ENCODE assay signal across 8 cellular contexts in the genomic region with DNA sequence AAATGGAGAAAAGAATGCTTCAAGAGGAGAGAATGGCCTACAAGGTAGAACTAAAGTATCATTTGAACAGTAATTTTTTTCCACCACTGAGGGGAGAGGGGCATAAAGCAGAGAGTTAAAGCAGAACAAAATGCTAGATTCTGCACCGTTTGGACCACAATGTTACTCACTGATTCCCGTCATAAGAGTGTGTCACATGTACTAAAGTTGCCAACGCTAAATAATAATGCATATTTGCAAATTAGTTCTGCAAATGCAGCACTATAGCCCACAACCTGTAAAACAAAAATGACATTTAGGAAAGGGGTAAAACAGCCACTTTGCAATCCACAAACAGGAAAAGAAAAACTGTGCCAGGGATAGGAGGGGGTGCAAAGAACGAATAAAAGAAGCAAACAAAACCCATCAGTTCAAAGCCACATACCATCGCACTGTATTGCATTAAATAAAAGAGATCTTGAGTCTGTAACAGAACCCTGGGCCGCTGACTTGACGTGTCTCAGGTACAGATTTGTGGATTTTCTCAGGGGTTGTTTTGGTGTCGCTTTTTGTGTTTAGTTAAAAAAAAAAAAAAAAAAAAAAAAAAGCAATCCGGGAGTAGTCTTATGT. TPM values are rescaled to one million over a fixed set of nuclear protein-coding genes. Genes with fewer than 3 reads are reported as not detected.
DNase-seq lines count a peak whose midpoint lies in the region; ATAC-seq and TF ChIP-seq lines count a peak whose summit lies in the region.

No MANE protein-coding gene starts in this region.

- no peaks in the 10 kb centered on the region for H3K9me3 Mint-ChIP-seq in activated T-cell treated with anti-CD3 and anti-CD28 coated beads, Interleukin-2, amount 50 U/mL, for 72 hours
- no peaks in the 10 kb centered on the region for H3K9me3 Mint-ChIP-seq in activated T-helper 1 cell treated with anti-CD3 and anti-CD28 coated beads, Interleukin-12 subunit alpha, Interleukin-12 subunit beta, Interleukin-2, Interleukin-4 antibody, amounts not matched to agents 30 ng/mL and 10 ng/mL and 1 ng/mL, durations not matched to agents 14 hours and 24 hours and 36 hours

- H3K27me3 Mint-ChIP-seq in activated T-cell treated with anti-CD3 and anti-CD28 coated beads, Interleukin-2, amount 50 U/mL, for 72 hours (ENCODE audit: low read depth) = peaks cover 63% of the 10 kb centered on the region
- H3K27me3 Mint-ChIP-seq in activated T-helper 1 cell treated with anti-CD3 and anti-CD28 coated beads, Interleukin-12 subunit alpha, Interleukin-12 subunit beta, Interleukin-2, Interleukin-4 antibody, amounts not matched to agents 30 ng/mL and 10 ng/mL and 1 ng/mL, durations not matched to agents 14 hours and 24 hours and 36 hours (ENCODE audit: insufficient read depth) = peaks cover 60% of the 10 kb centered on the region

- no peaks in the 10 kb centered on the region for H3K36me3 ChIP-seq in thoracic aorta

- no peak for ATAC-seq in activated T-cell treated with anti-CD3 and anti-CD28 coated beads, Interleukin-2, amount 50 U/mL, for 72 hours (replicated peaks in 1 of 2)
- ATAC-seq in thoracic aorta (ENCODE audit: insufficient number of reproducible peaks, low FRiP score, low read depth) (no peak), HG03342 (IDR thresholded peaks at IDR 0.05; ENCODE audit: unreplicated experiment) (no peak), HG02970 (IDR thresholded peaks at IDR 0.05; ENCODE audit: low FRiP score, unreplicated experiment) (no peak)

- H3K27me3 ChIP-seq in thoracic aorta (replicated peaks; ENCODE audit: insufficient read depth) = no peaks in the 10 kb centered on the region

- H3K4me3 Mint-ChIP-seq in activated T-cell treated with anti-CD3 and anti-CD28 coated beads, Interleukin-2, amount 50 U/mL, for 72 hours = peak overlapping the region; percentile 87
- peak overlapping the region; percentile 82 for H3K4me3 Mint-ChIP-seq in activated T-helper 1 cell treated with anti-CD3 and anti-CD28 coated beads, Interleukin-12 subunit alpha, Interleukin-12 subunit beta, Interleukin-2, Interleukin-4 antibody, amounts not matched to agents 30 ng/mL and 10 ng/mL and 1 ng/mL, durations not matched to agents 14 hours and 24 hours and 36 hours

- no peak for TF ChIP-seq CTCF in thoracic aorta (IDR thresholded peaks at IDR 0.05)

- H3K4me1 ChIP-seq in thoracic aorta (ENCODE audit: control insufficient read depth in 1 of 2, low read depth in 2 of 2) = peaks cover 19 to 58% of the 10 kb centered on the region in 2 donors

- H3K4me1 Mint-ChIP-seq in activated T-cell treated with anti-CD3 and anti-CD28 coated beads, Interleukin-2, amount 50 U/mL, for 72 hours (ENCODE audit: low read depth) = peaks cover 28% of the 10 kb centered on the region
- peaks cover 24% of the 10 kb centered on the region for H3K4me1 Mint-ChIP-seq in activated T-helper 1 cell treated with anti-CD3 and anti-CD28 coated beads, Interleukin-12 subunit alpha, Interleukin-12 subunit beta, Interleukin-2, Interleukin-4 antibody, amounts not matched to agents 30 ng/mL and 10 ng/mL and 1 ng/mL, durations not matched to agents 14 hours and 24 hours and 36 hours (ENCODE audit: low read depth)

- intact Hi-C loops in activated T-helper 1 cell treated with anti-CD3 and anti-CD28 coated beads, Interleukin-12 subunit alpha, Interleukin-12 subunit beta, Interleukin-2, Interleukin-4 antibody, amounts not matched to agents 30 ng/mL and 10 ng/mL and 1 ng/mL, durations not matched to agents 14 hours and 24 hours and 36 hours (cut with micrococcal nuclease) = loop anchor here (1.0 to 10.0 kb wide), 5 partner anchors 7 to 1231 kb away; partner anchors contain the start of genes CCDC171 and NFIB

- H3K4me3 ChIP-seq in thoracic aorta = peak overlapping the region; percentile 88

- no peak for DNase-seq in activated T-cell treated with anti-CD3 and anti-CD28 coated beads, Interleukin-2, amount 50 U/mL, for 72 hours
- DNase-seq in activated T-cell treated with anti-CD3 and anti-CD28 coated beads, Interleukin-2, amount 50 U/mL, for 1 hour = no peak
- no peak for DNase-seq in activated T-helper 1 cell treated with anti-CD3 and anti-CD28 coated beads, Interleukin-12 subunit alpha, Interleukin-12 subunit beta, Interleukin-2, Interleukin-4 antibody, amounts not matched to agents 30 ng/mL and 10 ng/mL and 1 ng/mL, durations not matched to agents 14 hours and 24 hours and 36 hours (ENCODE audit: low spot score)
- peak; percentile 52 for DNase-seq in inferior parietal cortex (ENCODE audit: extremely low spot score)
- DNase-seq in thoracic aorta (ENCODE audit: low spot score) = no peak
- no peak for DNase-seq in kidney tubule cell (ENCODE audit: low spot score)

- peak overlapping the region; percentile 83 for H3K27ac Mint-ChIP-seq in activated T-cell treated with anti-CD3 and anti-CD28 coated beads, Interleukin-2, amount 50 U/mL, for 72 hours
- H3K27ac Mint-ChIP-seq in activated T-helper 1 cell treated with anti-CD3 and anti-CD28 coated beads, Interleukin-12 subunit alpha, Interleukin-12 subunit beta, Interleukin-2, Interleukin-4 antibody, amounts not matched to agents 30 ng/mL and 10 ng/mL and 1 ng/mL, durations not matched to agents 14 hours and 24 hours and 36 hours = peak overlapping the region; percentile 70

- H3K9me3 ChIP-seq in thoracic aorta = no peaks in the 10 kb centered on the region

- peak overlapping the region; percentile 89 to 98 for H3K27ac ChIP-seq in thoracic aorta

- peaks cover 5 to 6% of the 10 kb centered on the region in 2 donors for H3K36me3 Mint-ChIP-seq in activated T-cell treated with anti-CD3 and anti-CD28 coated beads, Interleukin-2, amount 50 U/mL, for 72 hours (ENCODE audit: insufficient read depth in 2 of 2)
- H3K36me3 Mint-ChIP-seq in activated T-helper 1 cell treated with anti-CD3 and anti-CD28 coated beads, Interleukin-12 subunit alpha, Interleukin-12 subunit beta, Interleukin-2, Interleukin-4 antibody, amounts not matched to agents 30 ng/mL and 10 ng/mL and 1 ng/mL, durations not matched to agents 14 hours and 24 hours and 36 hours (ENCODE audit: low read depth) = peaks cover 5% of the 10 kb centered on the region

RNA-seq across cellular contexts. Expression of gene NFIB, which starts 7.7 kb away (rescaled TPM):
- total RNA-seq in activated T-cell treated with anti-CD3 and anti-CD28 coated beads, Interleukin-2, amount 50 U/mL, for 72 hours = not detected
- total RNA-seq in activated T-helper 1 cell treated with anti-CD3 and anti-CD28 coated beads, Interleukin-12 subunit alpha, Interleukin-12 subunit beta, Interleukin-2, Interleukin-4 antibody, amounts not matched to agents 30 ng/mL and 10 ng/mL and 1 ng/mL, durations not matched to agents 14 hours and 24 hours and 36 hours = not detected in 2 replicates
- total RNA-seq in thoracic aorta = 100 to 1,000 TPM in 1 of 2 donors, 10 to 100 TPM in 1; 54.8 to 114 TPM

Comparison
In these comparisons a context has a peak if more than half of its experiments do, and no peak if none do; other contexts are left out.
1. RNA of gene NFIB, which starts 7.7 kb away (total RNA-seq): 54.8 to 114 TPM in thoracic aorta; not detected in activated T-helper 1 cell treated with anti-CD3 and anti-CD28 coated beads, Interleukin-12 subunit alpha, Interleukin-12 subunit beta, Interleukin-2, Interleukin-4 antibody, amounts not matched to agents 30 ng/mL and 10 ng/mL and 1 ng/mL, durations not matched to agents 14 hours and 24 hours and 36 hours and not detected in activated T-cell treated with anti-CD3 and anti-CD28 coated beads, Interleukin-2, amount 50 U/mL, for 72 hours; every median in the first group is over 10 times any median in the second.